Comparison of ENCODE assay signal across 32 cellular contexts in the genomic region with DNA sequence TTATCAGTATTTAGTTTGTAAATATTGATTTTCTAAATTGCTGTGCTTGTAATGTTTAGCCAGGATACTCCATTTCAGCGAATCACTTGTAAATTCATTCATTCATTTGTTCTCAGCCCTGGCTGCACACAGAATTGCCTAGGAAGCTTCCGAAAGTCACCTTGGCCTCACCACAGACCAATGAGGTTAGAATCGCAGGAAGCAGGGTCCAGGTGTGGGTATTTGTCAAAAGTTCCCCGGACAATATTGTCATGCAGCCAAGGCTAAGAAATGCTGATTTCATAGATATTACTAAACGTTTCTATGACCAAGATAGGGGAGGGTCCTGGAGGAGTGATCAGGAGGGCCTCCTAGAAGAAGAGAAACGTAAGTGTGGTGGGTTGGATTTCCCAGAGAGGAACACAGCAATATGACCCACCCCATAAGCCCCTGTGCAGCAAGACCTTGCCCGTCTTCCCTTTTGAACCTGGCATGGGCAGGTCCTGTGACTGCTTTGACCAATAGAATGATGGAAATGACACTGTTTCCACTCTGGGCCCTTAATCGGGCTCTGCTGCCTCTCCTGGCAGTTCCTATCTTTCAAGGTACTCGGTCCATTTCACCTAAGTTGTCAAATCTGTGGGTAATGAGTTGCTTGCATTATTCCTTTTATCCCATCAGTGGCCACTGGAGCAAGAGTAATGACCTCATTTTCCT.
"Had no signal": no experiment of that assay in that cellular context is flagged by ENCODE, and none has a peak within 500 bp of the region (broad histone marks: within the 10 kb centered on the region; RNA-seq: fewer than 3 reads in every experiment).

No MANE protein-coding gene starts in this region.

- H3K36me3 Mint-ChIP-seq: activated CD4-positive, alpha-beta memory T cell treated with anti-CD3 and anti-CD28 coated beads for 36 hours; activated CD8-positive, alpha-beta memory T cell treated with anti-CD3 and anti-CD28 coated beads, Interleukin-2, amount 10 ng/mL, durations not matched to agents 7 days and 5 days; activated naive CD4-positive, alpha-beta T cell treated with anti-CD3 and anti-CD28 coated beads, Interleukin-2, amount 50 U/mL, for 24 hours; activated naive CD8-positive, alpha-beta T cell treated with anti-CD3 and anti-CD28 coated beads for 36 hours had no signal

- H3K4me3 ChIP-seq: adrenal gland, body of pancreas, esophagus squamous epithelium, gastroesophageal sphincter, heart right ventricle had no signal

- H3K27ac Mint-ChIP-seq: activated CD4-positive, alpha-beta memory T cell treated with anti-CD3 and anti-CD28 coated beads for 36 hours; activated CD4-positive, alpha-beta T cell treated with anti-CD3 and anti-CD28 coated beads for 36 hours; activated CD4-positive, alpha-beta T cell treated with anti-CD3 and anti-CD28 coated beads, Interleukin-2, amount 10 ng/mL, durations not matched to agents 24 days and 14 days; activated CD8-positive, alpha-beta memory T cell treated with anti-CD3 and anti-CD28 coated beads, Interleukin-2, amount 10 ng/mL, durations not matched to agents 7 days and 5 days; activated CD8-positive, alpha-beta T cell treated with anti-CD3 and anti-CD28 coated beads, Interleukin-2, amount 10 ng/mL, durations not matched to agents 7 days and 5 days; activated naive CD4-positive, alpha-beta T cell treated with anti-CD3 and anti-CD28 coated beads for 36 hours; activated naive CD4-positive, alpha-beta T cell treated with anti-CD3 and anti-CD28 coated beads, Interleukin-2, amount 50 U/mL, for 24 hours; activated naive CD8-positive, alpha-beta T cell treated with anti-CD3 and anti-CD28 coated beads for 36 hours; activated naive CD8-positive, alpha-beta T cell treated with anti-CD3 and anti-CD28 coated beads, Interleukin-2, amount 50 U/mL, for 24 hours; activated T-helper 1 cell treated with anti-CD3 and anti-CD28 coated beads, Interleukin-12 subunit alpha, Interleukin-12 subunit beta, Interleukin-2, Interleukin-4 antibody, amounts not matched to agents 30 ng/mL and 10 ng/mL and 1 ng/mL, durations not matched to agents 14 hours and 24 hours and 36 hours; activated T-helper 2 cell treated with anti-CD3 and anti-CD28 coated beads, Interferon-gamma antibody, Interleukin-2, Interleukin-4, amounts not matched to agents 10 μg/mL and 5 μg/mL and 100 μg/mL, durations not matched to agents 14 hours and 24 hours and 36 hours; effector memory CD8-positive, alpha-beta T cell had no signal

- DNase-seq: activated CD4-positive, alpha-beta memory T cell treated with anti-CD3 and anti-CD28 coated beads for 36 hours; activated CD4-positive, alpha-beta T cell treated with anti-CD3 and anti-CD28 coated beads for 36 hours; activated CD4-positive, alpha-beta T cell treated with anti-CD3 and anti-CD28 coated beads, Interleukin-2, amount 10 ng/mL, durations not matched to agents 24 days and 14 days; activated CD4-positive, CD25-positive, alpha-beta regulatory T cell; activated CD4-positive, CD25-positive, alpha-beta regulatory T cell treated with anti-CD3 and anti-CD28 coated beads, Interleukin-2, amount 50 U/mL, for 72 hours; activated CD8-positive, alpha-beta memory T cell treated with anti-CD3 and anti-CD28 coated beads, Interleukin-2, amount 10 ng/mL, durations not matched to agents 7 days and 5 days; activated CD8-positive, alpha-beta memory T cell treated with anti-CD3 and anti-CD28 coated beads, Interleukin-2, amount 50 U/mL, for 4 hours; activated CD8-positive, alpha-beta T cell treated with anti-CD3 and anti-CD28 coated beads, Interleukin-2, amount 10 ng/mL, durations not matched to agents 7 days and 5 days; activated effector memory CD4-positive, alpha-beta T cell treated with anti-CD3 and anti-CD28 coated beads, Interleukin-2, amount 50 U/mL, for 16 hours; activated naive CD4-positive, alpha-beta T cell treated with anti-CD3 and anti-CD28 coated beads for 36 hours; activated naive CD8-positive, alpha-beta T cell treated with anti-CD3 and anti-CD28 coated beads for 36 hours; activated naive CD8-positive, alpha-beta T cell treated with anti-CD3 and anti-CD28 coated beads, Interleukin-2, amount 50 U/mL, for 24 hours; activated T-cell treated with anti-CD3 and anti-CD28 coated beads, Interleukin-2, amount 50 U/mL, for 1 hour; activated T-cell treated with anti-CD3 and anti-CD28 coated beads, Interleukin-2, amount 50 U/mL, for 48 hours; adrenal gland; amygdala; aorta; body of pancreas; caudate nucleus; cortex of kidney; dermis blood vessel endothelial cell; effector CD4-positive, alpha-beta T cell; effector memory CD8-positive, alpha-beta T cell; esophagus squamous epithelium; foreskin melanocyte; heart right ventricle; T-helper 2 cell had no signal

- H3K36me3 ChIP-seq: adrenal gland, esophagus squamous epithelium, gastroesophageal sphincter, heart right ventricle had no signal

- H3K9me3 Mint-ChIP-seq: activated CD4-positive, alpha-beta memory T cell treated with anti-CD3 and anti-CD28 coated beads for 36 hours; activated CD4-positive, alpha-beta T cell treated with anti-CD3 and anti-CD28 coated beads, Interleukin-2, amount 10 ng/mL, durations not matched to agents 24 days and 14 days; activated naive CD4-positive, alpha-beta T cell treated with anti-CD3 and anti-CD28 coated beads for 36 hours; activated naive CD4-positive, alpha-beta T cell treated with anti-CD3 and anti-CD28 coated beads, Interleukin-2, amount 50 U/mL, for 24 hours; activated naive CD8-positive, alpha-beta T cell treated with anti-CD3 and anti-CD28 coated beads for 36 hours; activated naive CD8-positive, alpha-beta T cell treated with anti-CD3 and anti-CD28 coated beads, Interleukin-2, amount 50 U/mL, for 24 hours; activated T-helper 1 cell treated with anti-CD3 and anti-CD28 coated beads, Interleukin-12 subunit alpha, Interleukin-12 subunit beta, Interleukin-2, Interleukin-4 antibody, amounts not matched to agents 30 ng/mL and 10 ng/mL and 1 ng/mL, durations not matched to agents 14 hours and 24 hours and 36 hours; activated T-helper 2 cell treated with anti-CD3 and anti-CD28 coated beads, Interferon-gamma antibody, Interleukin-2, Interleukin-4, amounts not matched to agents 10 μg/mL and 5 μg/mL and 100 μg/mL, durations not matched to agents 14 hours and 24 hours and 36 hours; effector memory CD8-positive, alpha-beta T cell had no signal

- H3K9me3 ChIP-seq: adrenal gland, body of pancreas, esophagus squamous epithelium, gastroesophageal sphincter, heart right ventricle had no signal

- H3K4me1 Mint-ChIP-seq: activated CD4-positive, alpha-beta T cell treated with anti-CD3 and anti-CD28 coated beads for 36 hours; activated CD4-positive, alpha-beta T cell treated with anti-CD3 and anti-CD28 coated beads, Interleukin-2, amount 10 ng/mL, durations not matched to agents 24 days and 14 days; activated CD8-positive, alpha-beta memory T cell treated with anti-CD3 and anti-CD28 coated beads, Interleukin-2, amount 10 ng/mL, durations not matched to agents 7 days and 5 days; activated naive CD4-positive, alpha-beta T cell treated with anti-CD3 and anti-CD28 coated beads, Interleukin-2, amount 50 U/mL, for 24 hours; activated naive CD8-positive, alpha-beta T cell treated with anti-CD3 and anti-CD28 coated beads for 36 hours; activated naive CD8-positive, alpha-beta T cell treated with anti-CD3 and anti-CD28 coated beads, Interleukin-2, amount 50 U/mL, for 24 hours had no signal

- H3K27me3 ChIP-seq: adrenal gland had no signal

- H3K4me1 ChIP-seq: adrenal gland, gastroesophageal sphincter had no signal

- H3K27ac ChIP-seq: adrenal gland, body of pancreas, epithelial cell of prostate, esophagus squamous epithelium, gastroesophageal sphincter, heart right ventricle had no signal

- ATAC-seq: activated CD4-positive, alpha-beta T cell treated with anti-CD3 and anti-CD28 coated beads for 36 hours; activated CD8-positive, alpha-beta memory T cell treated with anti-CD3 and anti-CD28 coated beads, Interleukin-2, amount 10 ng/mL, durations not matched to agents 7 days and 5 days; activated CD8-positive, alpha-beta T cell treated with anti-CD3 and anti-CD28 coated beads, Interleukin-2, amount 10 ng/mL, durations not matched to agents 7 days and 5 days; activated naive CD8-positive, alpha-beta T cell treated with anti-CD3 and anti-CD28 coated beads, Interleukin-2, amount 50 U/mL, for 24 hours; body of pancreas; effector memory CD8-positive, alpha-beta T cell; gastroesophageal sphincter; heart right ventricle had no signal

- H3K4me3 Mint-ChIP-seq: activated CD4-positive, alpha-beta memory T cell treated with anti-CD3 and anti-CD28 coated beads for 36 hours; activated CD4-positive, alpha-beta T cell treated with anti-CD3 and anti-CD28 coated beads for 36 hours; activated CD4-positive, alpha-beta T cell treated with anti-CD3 and anti-CD28 coated beads, Interleukin-2, amount 10 ng/mL, durations not matched to agents 24 days and 14 days; activated CD8-positive, alpha-beta memory T cell treated with anti-CD3 and anti-CD28 coated beads, Interleukin-2, amount 10 ng/mL, durations not matched to agents 7 days and 5 days; activated CD8-positive, alpha-beta T cell treated with anti-CD3 and anti-CD28 coated beads, Interleukin-2, amount 10 ng/mL, durations not matched to agents 7 days and 5 days; activated naive CD4-positive, alpha-beta T cell treated with anti-CD3 and anti-CD28 coated beads for 36 hours; activated naive CD4-positive, alpha-beta T cell treated with anti-CD3 and anti-CD28 coated beads, Interleukin-2, amount 50 U/mL, for 24 hours; activated naive CD8-positive, alpha-beta T cell treated with anti-CD3 and anti-CD28 coated beads for 36 hours; activated naive CD8-positive, alpha-beta T cell treated with anti-CD3 and anti-CD28 coated beads, Interleukin-2, amount 50 U/mL, for 24 hours; activated T-helper 1 cell treated with anti-CD3 and anti-CD28 coated beads, Interleukin-12 subunit alpha, Interleukin-12 subunit beta, Interleukin-2, Interleukin-4 antibody, amounts not matched to agents 30 ng/mL and 10 ng/mL and 1 ng/mL, durations not matched to agents 14 hours and 24 hours and 36 hours; effector memory CD8-positive, alpha-beta T cell had no signal
